Comparison of ENCODE assay signal across 31 cellular contexts in genomic region chr5:117027384-117027783, GRCh38.
"Had no signal": no experiment of that assay in that cellular context is flagged by ENCODE, and none has a peak within 500 bp of the region (broad histone marks: within the 10 kb centered on the region; RNA-seq: fewer than 3 reads in every experiment).

No MANE protein-coding gene starts in this region.

- H3K9me3 ChIP-seq: ovary, psoas muscle, spleen, suprapubic skin, testis, tibial artery, transverse colon, upper lobe of right lung, uterus had no signal

- H3K4me3 ChIP-seq: neural progenitor cell, ovary, psoas muscle, skin epidermis, smooth muscle cell, spleen, suprapubic skin, testis, tibial artery, transverse colon, upper lobe of right lung, uterus had no signal

- H3K4me2 ChIP-seq: neural progenitor cell, smooth muscle cell had no signal

- H3K9ac ChIP-seq: neural progenitor cell, parathyroid adenoma had no signal

- H3K4me3 Mint-ChIP-seq: natural killer cell; nephron; neural progenitor cell; stimulated activated memory B cell treated with anti-CD40 and anti-IgM and Interleukin-4, amounts not matched to agents 10 μg/mL and 1 μg/mL and 100 μg/mL, for 72 hours; stimulated activated naive CD8-positive, alpha-beta T cell treated with anti-CD3 and anti-CD28 coated beads, Interleukin-15, amount 100 ng/mL, for 72 hours; type B pancreatic cell had no signal

- DNase-seq: natural killer cell; occipital lobe; ovary; posterior cingulate gyrus; psoas muscle; right cardiac atrium; spleen; stimulated activated CD4-positive, alpha-beta T cell treated with anti-CD3 and anti-CD28 coated beads, Interleukin-12 subunit alpha, Interleukin-12 subunit beta, amount 100 ng/mL, for 4 hours; stimulated activated CD4-positive, alpha-beta T cell treated with anti-CD3 and anti-CD28 coated beads, Interleukin-1b, Interleukin-23, amount 100 ng/mL, for 48 hours; stimulated activated CD4-positive, alpha-beta T cell treated with anti-CD3 and anti-CD28 coated beads, Interleukin-4, amount 100 ng/mL, for 1 hour; stimulated activated CD4-positive, alpha-beta T cell treated with anti-CD3 and anti-CD28 coated beads, Interleukin-4, amount 100 ng/mL, for 4 hours; stimulated activated CD8-positive, alpha-beta memory T cell treated with anti-CD3 and anti-CD28 coated beads, Interleukin-4, amount 100 ng/mL, for 48 hours; stimulated activated naive CD4-positive, alpha-beta T cell; stimulated activated naive CD8-positive, alpha-beta T cell treated with anti-CD3 and anti-CD28 coated beads, Interleukin-15, amount 100 ng/mL, for 72 hours; stimulated activated naive CD8-positive, alpha-beta T cell treated with anti-CD3 and anti-CD28 coated beads, Interleukin-15, Interleukin-2, amounts not matched to agents 100 U/mL and 50 U/mL, for 24 hours; substantia nigra; testis; tibial artery; transverse colon; upper lobe of right lung; uterus had no signal

- H3K27ac Mint-ChIP-seq: natural killer cell; nephron; neural progenitor cell; progenitor cell of endocrine pancreas; stimulated activated memory B cell treated with anti-CD40 and anti-IgM and Interleukin-4, amounts not matched to agents 10 μg/mL and 1 μg/mL and 100 μg/mL, for 72 hours; stimulated activated naive CD8-positive, alpha-beta T cell treated with anti-CD3 and anti-CD28 coated beads, Interleukin-15, amount 100 ng/mL, for 72 hours; type B pancreatic cell had no signal

- H3K9me3 Mint-ChIP-seq: neural progenitor cell; stimulated activated memory B cell treated with anti-CD40 and anti-IgM and Interleukin-4, amounts not matched to agents 10 μg/mL and 1 μg/mL and 100 μg/mL, for 72 hours; type B pancreatic cell had no signal

- H3K4me1 ChIP-seq: neural progenitor cell, parathyroid adenoma, psoas muscle, spleen, suprapubic skin, testis, tibial artery, transverse colon, upper lobe of right lung, uterus had no signal

- H3K36me3 ChIP-seq: neural progenitor cell, ovary, spleen, suprapubic skin, tibial artery, transverse colon, upper lobe of right lung, uterus had no signal

- H2AFZ ChIP-seq: neural progenitor cell, parathyroid adenoma had no signal

- H3K36me3 Mint-ChIP-seq: natural killer cell; neural progenitor cell; stimulated activated memory B cell treated with anti-CD40 and anti-IgM and Interleukin-4, amounts not matched to agents 10 μg/mL and 1 μg/mL and 100 μg/mL, for 72 hours; type B pancreatic cell had no signal

- H3K27me3 ChIP-seq: neural progenitor cell, ovary, spleen, suprapubic skin, testis, tibial artery, transverse colon, upper lobe of right lung, uterus had no signal

- H3K4me1 Mint-ChIP-seq: natural killer cell; nephron; stimulated activated memory B cell treated with anti-CD40 and anti-IgM and Interleukin-4, amounts not matched to agents 10 μg/mL and 1 μg/mL and 100 μg/mL, for 72 hours; stimulated activated naive CD8-positive, alpha-beta T cell treated with anti-CD3 and anti-CD28 coated beads, Interleukin-15, amount 100 ng/mL, for 72 hours had no signal

- H3K27ac ChIP-seq: neural progenitor cell, ovary, parathyroid adenoma, psoas muscle, skin epidermis, spleen, suprapubic skin, testis, tibial artery, transverse colon, upper lobe of right lung, uterus had no signal

- H3K27me3 Mint-ChIP-seq: progenitor cell of endocrine pancreas; stimulated activated memory B cell treated with anti-CD40 and anti-IgM and Interleukin-4, amounts not matched to agents 10 μg/mL and 1 μg/mL and 100 μg/mL, for 72 hours; stimulated activated naive CD8-positive, alpha-beta T cell treated with anti-CD3 and anti-CD28 coated beads, Interleukin-15, amount 100 ng/mL, for 72 hours; type B pancreatic cell had no signal

- H3K79me2 ChIP-seq: parathyroid adenoma had no signal

- ATAC-seq: natural killer cell; psoas muscle; right cardiac atrium; sciatic nerve; stimulated activated memory B cell treated with anti-CD40 and anti-IgM and Interleukin-4, amounts not matched to agents 10 μg/mL and 1 μg/mL and 100 μg/mL, for 72 hours; stimulated activated naive CD8-positive, alpha-beta T cell treated with anti-CD3 and anti-CD28 coated beads, Interleukin-15, Interleukin-2, amounts not matched to agents 100 U/mL and 50 U/mL, for 24 hours; upper lobe of right lung had no signal
